ENCODE assay signal across 1 cellular context in the genomic region with DNA sequence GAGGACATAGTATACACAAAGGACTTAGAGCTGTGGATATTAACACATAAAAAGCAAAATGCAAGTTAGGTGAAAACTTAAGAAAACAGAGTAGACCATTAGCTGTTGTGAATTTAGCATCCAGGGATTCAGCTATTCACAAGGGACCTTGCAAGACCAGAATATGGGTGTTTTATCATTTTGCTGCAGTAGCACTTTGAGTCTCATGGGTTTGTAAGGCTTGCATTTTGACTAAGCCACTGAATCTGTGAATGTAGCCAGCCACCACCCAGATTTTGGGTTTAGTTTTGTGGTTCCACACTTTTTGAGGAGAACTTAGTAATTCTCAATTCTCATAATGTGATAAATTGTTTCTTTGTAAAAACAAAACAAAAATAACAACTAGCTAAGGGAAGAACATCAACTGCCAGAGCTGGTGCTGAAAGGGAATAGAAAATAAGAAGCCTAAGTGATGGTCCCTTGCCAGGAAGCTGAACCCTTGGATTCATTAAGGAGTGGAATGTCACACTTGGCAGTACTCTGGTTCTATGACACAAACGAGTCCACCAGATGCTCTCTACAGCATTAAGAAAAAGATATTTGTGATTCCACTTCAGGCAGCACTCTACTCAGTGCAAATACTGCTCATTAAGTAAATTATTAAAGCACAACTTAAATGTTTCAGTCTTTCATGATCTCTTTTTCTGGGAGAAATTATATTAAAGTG.
TF ChIP-seq lines count a peak whose summit lies in the region.

No MANE protein-coding gene starts in this region.

TF ChIP-seq in H1, 55 proteins besides CTCF, POLR2A, EP300 and RAD21:
- TF ChIP-seq NRF1 (IDR thresholded peaks at IDR 0.05; ENCODE audit: low read depth, low read length) (no peak), SP2 (IDR thresholded peaks at IDR 0.05; ENCODE audit: low read length) (no peak), SIX5 (IDR thresholded peaks at IDR 0.05; ENCODE audit: low read depth, low read length) (no peak), NANOG (IDR thresholded peaks at IDR 0.05; ENCODE audit: insufficient read depth, low read depth, low read length, poor library complexity, severe bottlenecking) (no peak), TAF7 (optimal IDR thresholded peaks at IDR 0.05; ENCODE audit: borderline replicate concordance, low read depth, low read length) (no peak), BACH1 (IDR thresholded peaks at IDR 0.05; ENCODE audit: low read length) (no peak), KDM5A (IDR thresholded peaks at IDR 0.05; ENCODE audit: low read length) (no peak), JUND (IDR thresholded peaks at IDR 0.05; ENCODE audit: low read length) (no peak), TEAD4 (IDR thresholded peaks at IDR 0.05; ENCODE audit: low read depth, low read length) (no peak), BCL11A (IDR thresholded peaks at IDR 0.05; ENCODE audit: low read depth in 2 of 2, low read length in 2 of 2) (no peak)
- TF ChIP-seq, protein P1, sequence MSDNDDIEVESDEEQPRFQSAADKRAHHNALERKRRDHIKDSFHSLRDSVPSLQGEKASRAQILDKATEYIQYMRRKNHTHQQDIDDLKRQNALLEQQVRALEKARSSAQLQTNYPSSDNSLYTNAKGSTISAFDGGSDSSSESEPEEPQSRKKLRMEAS (IDR thresholded peaks at IDR 0.05), result no peak
